ENCODE assay signal across 18 cellular contexts in genomic region chr2:219016721-219017120, GRCh38. TPM values are rescaled to one million over a fixed set of nuclear protein-coding genes. Genes with fewer than 3 reads are reported as not detected.
A peak's percentile ranks its signal among the peaks of the same experiment; 100 is the strongest.
DNase-seq lines count a peak whose midpoint lies in the region; ATAC-seq, FAIRE-seq and TF ChIP-seq lines count a peak whose summit lies in the region.
"Had no signal": no experiment of that assay in that cellular context is flagged by ENCODE, and none has a peak within 500 bp of the region (broad histone marks: within the 10 kb centered on the region; RNA-seq: fewer than 3 reads in every experiment).

No MANE protein-coding gene starts in this region.

- no peaks in the 10 kb centered on the region for H3K9me3 ChIP-seq in mucosa of descending colon
- H3K9me3 ChIP-seq: Caco-2, HAP-1 had no signal

- no peaks in the 10 kb centered on the region for H3K9me3 Mint-ChIP-seq in natural killer cell treated with Interleukin-12 subunit alpha and Interleukin-12 subunit beta and Interleukin-15 and Interleukin-18, amount 100 ng/mL, for 72 hours
- no peaks in the 10 kb centered on the region for H3K9me3 Mint-ChIP-seq in natural killer cell
- H3K9me3 Mint-ChIP-seq: CD4-positive, alpha-beta T cell had no signal

- no peak overlapping the region for H3K27ac Mint-ChIP-seq in natural killer cell treated with Interleukin-12 subunit alpha and Interleukin-12 subunit beta and Interleukin-15 and Interleukin-18, amount 100 ng/mL, for 72 hours
- H3K27ac Mint-ChIP-seq in natural killer cell, result no peak overlapping the region
- H3K27ac Mint-ChIP-seq: CD4-positive, alpha-beta T cell had no signal

- in situ Hi-C loops in KBM-7 (cut with MboI; ENCODE audit: low pct_unique_long_range_greater_than_20kb, low sequenced_read_pairs), result no loop called here

- intact Hi-C loops in natural killer cell (cut with micrococcal nuclease) (no loop called here), mucosa of descending colon (cut with DNase I, micrococcal nuclease) (no loop called here)

- peak; percentile 23 for FAIRE-seq in bronchial epithelial cell (lab: Jason Lieb, UNC)
- FAIRE-seq: D721Med, G401.6, GM12892, GM18507 had no signal

- peaks cover 14 to 18% of the 10 kb centered on the region in 2 donors for H3K27me3 Mint-ChIP-seq in natural killer cell treated with Interleukin-12 subunit alpha and Interleukin-12 subunit beta and Interleukin-15 and Interleukin-18, amount 100 ng/mL, for 72 hours
- peaks cover 10 to 16% of the 10 kb centered on the region in 2 donors for H3K27me3 Mint-ChIP-seq in natural killer cell (ENCODE audit: low read depth in 2 of 2)

- H3K4me1 Mint-ChIP-seq in natural killer cell treated with Interleukin-12 subunit alpha and Interleukin-12 subunit beta and Interleukin-15 and Interleukin-18, amount 100 ng/mL, for 72 hours (ENCODE audit: low read depth in 2 of 2), result no peaks in the 10 kb centered on the region
- no peaks in the 10 kb centered on the region for H3K4me1 Mint-ChIP-seq in natural killer cell

- no peaks in the 10 kb centered on the region for H3K4me1 ChIP-seq in mucosa of descending colon (ENCODE audit: low read depth)
- H3K4me1 ChIP-seq: Caco-2, HAP-1 had no signal

- TF ChIP-seq CTCF in natural killer cell (IDR thresholded peaks at IDR 0.05) (no peak), bronchial epithelial cell (IDR thresholded peaks at IDR 0.05; ENCODE audit: insufficient read depth, low read length, severe bottlenecking) (no peak), mucosa of descending colon (IDR thresholded peaks at IDR 0.05) (no peak)

- ATAC-seq in natural killer cell treated with Interleukin-12 subunit alpha and Interleukin-12 subunit beta and Interleukin-15 and Interleukin-18, amount 100 ng/mL, for 72 hours, result no peak
- ATAC-seq in natural killer cell, result no peak
- no peak for ATAC-seq in mucosa of descending colon
- no peak for ATAC-seq in GM18867 (IDR thresholded peaks at IDR 0.05; ENCODE audit: unreplicated experiment)

- H3K36me3 Mint-ChIP-seq in natural killer cell treated with Interleukin-12 subunit alpha and Interleukin-12 subunit beta and Interleukin-15 and Interleukin-18, amount 100 ng/mL, for 72 hours, result no peaks in the 10 kb centered on the region
- no peaks in the 10 kb centered on the region for H3K36me3 Mint-ChIP-seq in natural killer cell

- H3K4me3 Mint-ChIP-seq in natural killer cell treated with Interleukin-12 subunit alpha and Interleukin-12 subunit beta and Interleukin-15 and Interleukin-18, amount 100 ng/mL, for 72 hours, result no peak overlapping the region
- no peak overlapping the region for H3K4me3 Mint-ChIP-seq in natural killer cell
- H3K4me3 Mint-ChIP-seq: CD4-positive, alpha-beta T cell had no signal

- H3K27me3 ChIP-seq in bronchial epithelial cell (ENCODE audit: control insufficient read depth, insufficient read depth, low read length), result peaks cover 3% of the 10 kb centered on the region

- DNase-seq in natural killer cell treated with Interleukin-12 subunit alpha and Interleukin-12 subunit beta and Interleukin-15 and Interleukin-18, amount 100 ng/mL, for 72 hours (ENCODE audit: low spot score), result peak; percentile 10
- no peak for DNase-seq in natural killer cell
- DNase-seq in bronchial epithelial cell (ENCODE audit: low read depth), result no peak
- DNase-seq in mucosa of descending colon, result peak in 2 of 3 donors; percentile 15 to 31
- DNase-seq in NCI-H524 (lab: John Stamatoyannopoulos, UW), result no peak
- DNase-seq in KBM-7, result no peak
- DNase-seq: ACHN; Caco-2; CD4-positive, alpha-beta T cell had no signal

- H3K36me3 ChIP-seq in bronchial epithelial cell (ENCODE audit: control insufficient read depth, insufficient read depth, low read length) (no peaks in the 10 kb centered on the region), mucosa of descending colon (ENCODE audit: low read depth) (no peaks in the 10 kb centered on the region)
- H3K36me3 ChIP-seq: HAP-1 had no signal

- no peak overlapping the region for H3K4me3 ChIP-seq in bronchial epithelial cell (ENCODE audit: low read depth, low read length)
- H3K4me3 ChIP-seq in mucosa of descending colon, result no peak overlapping the region
- H3K4me3 ChIP-seq: HAP-1 had no signal

RNA-seq across cellular contexts. Expression of gene CRYBA2, which starts 23.5 kb away (rescaled TPM):
- total RNA-seq in natural killer cell treated with Interleukin-12 subunit alpha and Interleukin-12 subunit beta and Interleukin-15 and Interleukin-18, amount 100 ng/mL, for 72 hours, result not detected
- not detected for total RNA-seq in natural killer cell
- not detected in 2 replicates for total RNA-seq in bronchial epithelial cell
- 1 to 10 TPM; 1.2 to 6.1 (median 5.0) TPM for total RNA-seq in mucosa of descending colon
- total RNA-seq: A172; CD4-positive, alpha-beta T cell; H4; HT-29 had no signal

RNA-seq across cellular contexts. Expression of gene CFAP65, which starts 24.6 kb away (rescaled TPM):
- total RNA-seq in natural killer cell treated with Interleukin-12 subunit alpha and Interleukin-12 subunit beta and Interleukin-15 and Interleukin-18, amount 100 ng/mL, for 72 hours, result not detected
- not detected for total RNA-seq in natural killer cell
- total RNA-seq in bronchial epithelial cell, result not detected in 2 replicates
- under 1 TPM; 0.09 to 0.46 (median 0.27) TPM for total RNA-seq in mucosa of descending colon
- total RNA-seq: CD4-positive, alpha-beta T cell; HT-29 had no signal

RNA-seq across cellular contexts. Expression of gene FEV, which starts 31.7 kb away (rescaled TPM):
- not detected for total RNA-seq in natural killer cell treated with Interleukin-12 subunit alpha and Interleukin-12 subunit beta and Interleukin-15 and Interleukin-18, amount 100 ng/mL, for 72 hours
- total RNA-seq in natural killer cell, result not detected
- total RNA-seq in bronchial epithelial cell, result not detected in 2 replicates
- 1 to 10 TPM in 2 of 3 donors, under 1 TPM in 1; 0.63 to 2.7 (median 1.8) TPM for total RNA-seq in mucosa of descending colon
- total RNA-seq: A172; Caco-2; CD4-positive, alpha-beta T cell; H4; HT-29 had no signal

RNA-seq across cellular contexts. Expression of gene IHH, which starts 44.0 kb away (rescaled TPM):
- under 1 TPM in 1 of 2 donors, not detected in 1; 0.28 TPM for total RNA-seq in natural killer cell treated with Interleukin-12 subunit alpha and Interleukin-12 subunit beta and Interleukin-15 and Interleukin-18, amount 100 ng/mL, for 72 hours
- total RNA-seq in natural killer cell (not detected), bronchial epithelial cell (not detected in 2 replicates), mucosa of descending colon (10 to 100 TPM; 31.0 to 91.2 (median 57.6) TPM)
- total RNA-seq: CD4-positive, alpha-beta T cell; H4 had no signal

RNA-seq across cellular contexts. Expression of gene CDK5R2, which starts 57.3 kb away (rescaled TPM):
- not detected for total RNA-seq in natural killer cell treated with Interleukin-12 subunit alpha and Interleukin-12 subunit beta and Interleukin-15 and Interleukin-18, amount 100 ng/mL, for 72 hours
- total RNA-seq in natural killer cell (not detected), bronchial epithelial cell (not detected in 2 replicates), mucosa of descending colon (1 to 10 TPM in 1 of 3 donors, under 1 TPM in 2; 0.38 to 1.4 (median 0.39) TPM)
- total RNA-seq: CD4-positive, alpha-beta T cell; HT-29 had no signal

Comparison
In these comparisons a context has a peak if more than half of its experiments do, and no peak if none do; other contexts are left out.
1. DNase-seq: peak in natural killer cell treated with Interleukin-12 subunit alpha and Interleukin-12 subunit beta and Interleukin-15 and Interleukin-18, amount 100 ng/mL, for 72 hours (single experiment) and mucosa of descending colon (2 of 3); none in natural killer cell (single experiment), bronchial epithelial cell (single experiment), NCI-H524 (0 of 2) and KBM-7 (single experiment).